ENCODE assay signal across 9 cellular contexts in the genomic region with DNA sequence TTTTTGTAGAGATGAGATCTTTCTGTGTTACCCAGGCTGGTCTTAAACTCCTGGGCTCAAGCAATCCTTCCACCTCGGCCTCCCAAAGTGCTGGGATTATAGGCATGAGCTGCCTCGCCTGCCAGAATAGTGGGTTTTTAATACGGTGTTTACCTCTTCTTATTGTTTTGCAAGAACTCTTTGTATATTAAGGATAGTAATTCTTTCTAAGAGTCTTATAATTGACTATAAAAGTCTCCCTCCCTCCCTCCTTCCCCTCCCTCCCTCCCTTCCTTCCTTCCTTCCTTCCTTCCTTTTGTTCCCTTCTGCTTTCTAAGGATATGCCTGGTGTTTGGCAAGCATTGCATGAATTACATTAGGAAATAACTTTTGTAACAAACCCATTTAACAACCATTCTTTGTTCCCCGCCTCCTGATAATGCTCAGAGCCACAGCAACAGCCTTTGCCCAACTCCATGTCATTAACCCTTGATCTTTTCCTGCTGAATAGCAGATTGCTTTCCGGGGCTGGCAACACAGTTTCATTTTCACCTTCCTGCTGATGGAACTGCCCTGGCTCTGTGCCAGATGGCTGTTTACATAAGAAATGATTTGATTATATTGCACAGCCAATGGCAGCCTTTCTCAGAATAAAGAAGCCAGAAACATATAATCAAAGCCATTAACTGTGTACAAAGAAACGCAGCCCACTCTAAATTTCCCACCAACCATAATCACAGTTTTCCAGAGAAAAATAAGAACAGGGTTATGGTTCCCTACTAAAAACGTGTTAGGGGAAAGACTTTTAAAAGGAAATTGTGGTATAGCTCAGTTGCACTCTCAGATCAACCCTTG.
DNase-seq lines count a peak whose midpoint lies in the region; ATAC-seq and TF ChIP-seq lines count a peak whose summit lies in the region.
"Had no signal": no experiment of that assay in that cellular context is flagged by ENCODE, and none has a peak within 500 bp of the region (broad histone marks: within the 10 kb centered on the region; RNA-seq: fewer than 3 reads in every experiment).

No MANE protein-coding gene starts in this region.

- POLR2A ChIA-PET in A673 (lab: Charles Lee; ENCODE audit: low non-redundant PET) (no interaction called here), PC-9 (lab: Charles Lee; ENCODE audit: unreplicated experiment) (no interaction called here), OCI-LY7 (lab: Charles Lee) (no interaction called here)

- H2AFZ ChIP-seq in PC-9 (no peak overlapping the region), osteoblast (ENCODE audit: low read length) (no peak overlapping the region), OCI-LY7 (ENCODE audit: low read length) (no peak overlapping the region)

- H3K79me2 ChIP-seq in PC-9 (ENCODE audit: low read depth) (no peaks in the 10 kb centered on the region), osteoblast (ENCODE audit: insufficient read depth, low read length) (no peaks in the 10 kb centered on the region), OCI-LY7 (ENCODE audit: insufficient read depth, low read depth, low read length) (no peaks in the 10 kb centered on the region)

- H3K27ac ChIP-seq in A673 (ENCODE audit: low read depth, low read length, poor library complexity, severe bottlenecking) = peak overlapping the region; percentile 91
- peak overlapping the region; percentile 30 for H3K27ac ChIP-seq in PC-9
- H3K27ac ChIP-seq in colonic mucosa = peak overlapping the region; percentile 71
- H3K27ac ChIP-seq in osteoblast (ENCODE audit: low read depth, low read length) = no peak overlapping the region
- H3K27ac ChIP-seq in OCI-LY7 (ENCODE audit: low read depth, low read length, poor library complexity, severe bottlenecking) = no peak overlapping the region
- no peak overlapping the region for H3K27ac ChIP-seq in WERI-Rb-1
- H3K27ac ChIP-seq: psoas muscle had no signal

- H3K9ac ChIP-seq in colonic mucosa (ENCODE audit: low read depth in 2 of 2, low read length in 2 of 2) = no peak overlapping the region

- peaks cover 25% of the 10 kb centered on the region; the same call in 1 of the 2 replicates for H3F3A ChIP-seq in PC-9 (ENCODE audit: insufficient read depth, low read depth)

- peak overlapping the region; percentile 57 for H3K4me2 ChIP-seq in PC-9
- peak overlapping the region; percentile 44 for H3K4me2 ChIP-seq in osteoblast (ENCODE audit: insufficient read depth, low read length)
- H3K4me2 ChIP-seq in OCI-LY7 (ENCODE audit: low read length) = no peak overlapping the region

- H3K9me3 ChIP-seq in A673 (ENCODE audit: low read depth, low read length, poor library complexity, severe bottlenecking) (no peaks in the 10 kb centered on the region), PC-9 (ENCODE audit: insufficient read depth, low read depth) (no peaks in the 10 kb centered on the region), colonic mucosa (no peaks in the 10 kb centered on the region), osteoblast (ENCODE audit: low read depth, low read length) (no peaks in the 10 kb centered on the region), OCI-LY7 (ENCODE audit: low read length) (no peaks in the 10 kb centered on the region), WERI-Rb-1 (ENCODE audit: severe bottlenecking) (no peaks in the 10 kb centered on the region)
- H3K9me3 ChIP-seq: psoas muscle had no signal

- TF ChIP-seq CTCF in A673 (conservative IDR thresholded peaks at IDR 0.05; ENCODE audit: low read depth, low read length) = no peak
- no peak for TF ChIP-seq CTCF in PC-9 (conservative IDR thresholded peaks at IDR 0.05)
- no peak for TF ChIP-seq CTCF in colonic mucosa (IDR thresholded peaks at IDR 0.05)
- TF ChIP-seq CTCF in osteoblast (IDR thresholded peaks at IDR 0.05; ENCODE audit: extremely low read depth, low read depth, low read length) = no peak
- no peak for TF ChIP-seq CTCF in OCI-LY7 (conservative IDR thresholded peaks at IDR 0.05; ENCODE audit: low read length)
- TF ChIP-seq CTCF in WERI-Rb-1 (IDR thresholded peaks at IDR 0.05; ENCODE audit: low read depth, low read length) = no peak

- BruUV-seq in A673 (replicated peaks; lab: Mats Ljungman, UMichigan) (no TSS peak), PC-9 (replicated peaks; lab: Mats Ljungman, UMichigan) (no TSS peak), OCI-LY7 (replicated peaks; lab: Mats Ljungman, UMichigan) (no TSS peak)

- H3K4me1 ChIP-seq in A673 (ENCODE audit: insufficient read depth, low read length, poor library complexity, severe bottlenecking) = peaks cover 20% of the 10 kb centered on the region
- H3K4me1 ChIP-seq in PC-9 (replicated peaks; ENCODE audit: insufficient read depth) = peaks cover 27% of the 10 kb centered on the region
- H3K4me1 ChIP-seq in colonic mucosa = no peaks in the 10 kb centered on the region
- H3K4me1 ChIP-seq in osteoblast (ENCODE audit: insufficient read depth, low read length) = no peaks in the 10 kb centered on the region
- no peaks in the 10 kb centered on the region for H3K4me1 ChIP-seq in OCI-LY7 (ENCODE audit: insufficient read depth, low read length, poor library complexity, severe bottlenecking)

- no peaks in the 10 kb centered on the region for H3K27me3 ChIP-seq in A673 (replicated peaks; ENCODE audit: insufficient read depth, low read depth, low read length, poor library complexity)
- H3K27me3 ChIP-seq in PC-9 (ENCODE audit: insufficient read depth, low read depth) = no peaks in the 10 kb centered on the region
- H3K27me3 ChIP-seq in colonic mucosa = no peaks in the 10 kb centered on the region
- H3K27me3 ChIP-seq in osteoblast (ENCODE audit: insufficient read depth, low read length) = no peaks in the 10 kb centered on the region
- no peaks in the 10 kb centered on the region for H3K27me3 ChIP-seq in WERI-Rb-1 (ENCODE audit: insufficient read depth, low read depth, severe bottlenecking)

- ATAC-seq in HG02798 (IDR thresholded peaks at IDR 0.05; ENCODE audit: poor library complexity, unreplicated experiment) = no peak

- H3K4me3 ChIP-seq in A673 (ENCODE audit: low read depth, low read length, poor library complexity, severe bottlenecking) (no peak overlapping the region), PC-9 (no peak overlapping the region), colonic mucosa (no peak overlapping the region), osteoblast (ENCODE audit: insufficient read depth, low read length) (no peak overlapping the region), OCI-LY7 (ENCODE audit: low read depth, low read length, poor library complexity, severe bottlenecking) (no peak overlapping the region), WERI-Rb-1 (ENCODE audit: low read depth, low read length) (no peak overlapping the region)
- no peak overlapping the region for H3K4me3 ChIP-seq in Jurkat, Clone E6-1 (ENCODE audit: low read length)
- H3K4me3 ChIP-seq: psoas muscle had no signal

- intact Hi-C loops in A673 (cut with micrococcal nuclease; ENCODE audit: unreplicated experiment) = loop anchor here (1.0 to 2.0 kb wide), 2 partner anchors 86 to 411 kb away; no protein-coding TSS in a partner anchor
- intact Hi-C loops in PC-9 (cut with micrococcal nuclease; ENCODE audit: unreplicated experiment) = no loop called here
- intact Hi-C loops in colonic mucosa (cut with DNase I) = loop anchor here (10.0 kb wide), 1 partner anchor 88 kb away; no protein-coding TSS in a partner anchor
- intact Hi-C loops in OCI-LY7 (cut with micrococcal nuclease; ENCODE audit: unreplicated experiment) = no loop called here

- H3K36me3 ChIP-seq in A673 (ENCODE audit: insufficient read depth, low read length, poor library complexity, severe bottlenecking) (no peaks in the 10 kb centered on the region), PC-9 (ENCODE audit: low read depth) (no peaks in the 10 kb centered on the region), colonic mucosa (no peaks in the 10 kb centered on the region), osteoblast (ENCODE audit: insufficient read depth, low read length) (no peaks in the 10 kb centered on the region), OCI-LY7 (ENCODE audit: insufficient read depth, low read length) (no peaks in the 10 kb centered on the region), WERI-Rb-1 (no peaks in the 10 kb centered on the region)

- H3K9me2 ChIP-seq in PC-9 (ENCODE audit: insufficient read depth) (no peaks in the 10 kb centered on the region), OCI-LY7 (ENCODE audit: insufficient read depth, low read length) (no peaks in the 10 kb centered on the region)

- H4K20me1 ChIP-seq in PC-9 (ENCODE audit: insufficient read depth) (no peaks in the 10 kb centered on the region), osteoblast (ENCODE audit: insufficient read depth, low read length) (no peaks in the 10 kb centered on the region), OCI-LY7 (ENCODE audit: insufficient read depth, low read length) (no peaks in the 10 kb centered on the region)

- CTCF ChIA-PET in A673 (lab: Charles Lee) (no interaction called here), PC-9 (lab: Charles Lee) (interaction anchor here (0.7 kb wide), 1 partner anchor 179 kb away, joined by 3 read pairs; no protein-coding TSS in a partner anchor), OCI-LY7 (lab: Charles Lee; ENCODE audit: unreplicated experiment) (no interaction called here)

- DNase-seq in A673 (ENCODE audit: low spot score) (peak; percentile 99), PC-9 (peak; percentile 71 to 92), colonic mucosa (peak; percentile 93), osteoblast (ENCODE audit: insufficient read length, low spot score, missing footprints) (no peak), OCI-LY7 (ENCODE audit: low spot score) (no peak), WERI-Rb-1 (no peak)
- DNase-seq in Jurkat, Clone E6-1 (ENCODE audit: low read depth, low spot score) = peak; percentile 84
- DNase-seq: psoas muscle had no signal

Comparison
In these comparisons a context has a peak if more than half of its experiments do, and no peak if none do; other contexts are left out.
1. DNase-seq: peak in A673 (single experiment), Jurkat, Clone E6-1 (single experiment), PC-9 (2 of 2) and colonic mucosa (single experiment); none in osteoblast (single experiment), OCI-LY7 (single experiment) and WERI-Rb-1 (single experiment).
2. H3K27ac ChIP-seq: peak in A673 (single experiment), PC-9 (single experiment) and colonic mucosa (single experiment); none in osteoblast (single experiment), OCI-LY7 (single experiment) and WERI-Rb-1 (single experiment).
3. intact Hi-C loops: an anchor here in A673 (1.0 to 2.0 kb wide) and colonic mucosa (10.0 kb wide); none called in PC-9 and OCI-LY7.